In the genomic region with DNA sequence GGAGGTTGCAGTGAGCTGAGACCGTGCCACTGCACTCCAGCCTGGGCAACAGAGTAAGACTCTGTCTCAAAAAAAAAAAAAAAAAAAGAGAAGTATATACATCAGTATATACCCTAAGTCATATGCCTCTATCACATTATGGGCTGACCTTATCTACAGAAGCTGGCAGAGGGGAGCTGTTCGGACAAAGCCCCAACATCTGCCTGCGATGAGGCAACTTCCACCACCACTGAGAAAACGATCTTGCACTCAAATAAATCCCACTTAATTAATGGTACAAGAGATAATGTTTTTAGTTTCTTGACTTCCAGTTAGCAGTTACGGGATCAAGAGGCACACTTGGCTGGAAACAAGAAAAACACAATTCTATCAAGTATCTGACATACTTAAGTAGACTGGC, we compare ENCODE assay signal across 18 cellular contexts. TPM values are rescaled to one million over a fixed set of nuclear protein-coding genes. Genes with fewer than 3 reads are reported as not detected.
DNase-seq lines count a peak whose midpoint lies in the region; ATAC-seq and TF ChIP-seq lines count a peak whose summit lies in the region.
"Had no signal": no experiment of that assay in that cellular context is flagged by ENCODE, and none has a peak within 500 bp of the region (broad histone marks: within the 10 kb centered on the region; RNA-seq: fewer than 3 reads in every experiment).

No MANE protein-coding gene starts in this region.

- no peaks in the 10 kb centered on the region for H3K9me3 Mint-ChIP-seq in activated naive CD4-positive, alpha-beta T cell treated with anti-CD3 and anti-CD28 coated beads, Interleukin-2, amount 10 ng/mL, durations not matched to agents 7 days and 5 days

- CTCF ChIA-PET in activated naive CD4-positive, alpha-beta T cell treated with anti-CD3 and anti-CD28 coated beads, Interleukin-2, amount 10 ng/mL, durations not matched to agents 7 days and 5 days (lab: Charles Lee): no interaction called here
- CTCF ChIA-PET in Panc1 (lab: Charles Lee): no interaction called here

- peaks cover 17% of the 10 kb centered on the region for H3K4me1 ChIP-seq in Panc1 (ENCODE audit: control insufficient read depth, insufficient read depth, low read length)
- H3K4me1 ChIP-seq in stomach: peaks cover 11 to 51% (median 45%) of the 10 kb centered on the region in 4 donors

- WGBS in stomach, 5 donors: 78 to 88% (median 85%) methylated on average over 5 of the region's 5 CpGs

- BruUV-seq in Panc1 (replicated peaks; lab: Mats Ljungman, UMichigan): TSS peak; percentile 72

- intact Hi-C loops in Panc1 (cut with micrococcal nuclease; ENCODE audit: unreplicated experiment) (no loop called here), stomach (cut with DNase I; ENCODE audit: low total_unique reads) (no loop called here)

- in situ Hi-C loops in Panc1 (cut with HindIII; ENCODE audit: low pct_unique_long_range_greater_than_20kb, low sequenced_read_pairs): no loop called here

- H3K4me3 Mint-ChIP-seq in activated naive CD4-positive, alpha-beta T cell treated with anti-CD3 and anti-CD28 coated beads, Interleukin-2, amount 10 ng/mL, durations not matched to agents 7 days and 5 days: no peak overlapping the region

- no peak for DNase-seq in activated naive CD4-positive, alpha-beta T cell treated with anti-CD3 and anti-CD28 coated beads, Interleukin-2, amount 10 ng/mL, durations not matched to agents 7 days and 5 days
- DNase-seq in activated naive CD4-positive, alpha-beta T cell treated with anti-CD3 and anti-CD28 coated beads, Interleukin-2, amount 50 U/mL, for 16 hours: no peak
- no peak for DNase-seq in Panc1 (ENCODE audit: low read depth, low spot score)
- DNase-seq in epithelial cell of proximal tubule (ENCODE audit: low read depth): no peak
- DNase-seq in stomach: no peak
- DNase-seq in NCI-H526 (lab: John Stamatoyannopoulos, UW): no peak
- DNase-seq in NCI-H345 (lab: John Stamatoyannopoulos, UW): no peak
- DNase-seq: activated CD4-positive, alpha-beta T cell treated with anti-CD3 and anti-CD28 coated beads for 36 hours; activated naive CD4-positive, alpha-beta T cell; DMS79; dorsolateral prefrontal cortex; glutamatergic neuron; left cardiac atrium; NCI-H1417; NCI-H748 treated with DMSO at 0.1 percent for 48 hours; SHP77 treated with DMSO at 0.1 percent for 48 hours; uterus had no signal

- peaks cover 14% of the 10 kb centered on the region for H3K36me3 ChIP-seq in Panc1 (ENCODE audit: control insufficient read depth, insufficient read depth, low read length)
- peaks cover 4 to 26% (median 23%) of the 10 kb centered on the region in 4 donors for H3K36me3 ChIP-seq in stomach
- H3K36me3 ChIP-seq: uterus had no signal

- no peak for TF ChIP-seq POLR2A in stomach (IDR thresholded peaks at IDR 0.05)

- peaks cover 31% of the 10 kb centered on the region for H3K4me1 Mint-ChIP-seq in activated naive CD4-positive, alpha-beta T cell treated with anti-CD3 and anti-CD28 coated beads, Interleukin-2, amount 10 ng/mL, durations not matched to agents 7 days and 5 days

- H3K27ac ChIP-seq in Panc1 (ENCODE audit: low read length) (no peak overlapping the region; the same call in 1 of the 2 replicates), stomach (peak overlapping the region in 3 of 5 donors; percentile 89 to 95 (median 92))
- H3K27ac ChIP-seq: uterus had no signal

- TF ChIP-seq CTCF in Panc1 (IDR thresholded peaks at IDR 0.05) (no peak), epithelial cell of proximal tubule (conservative IDR thresholded peaks at IDR 0.05; ENCODE audit: low read depth, low read length) (no peak), stomach (IDR thresholded peaks at IDR 0.05) (no peak)

- H3K4me3 ChIP-seq in Panc1 (ENCODE audit: low read depth in 2 of 2, low read length in 2 of 2) (no peak overlapping the region), epithelial cell of proximal tubule (ENCODE audit: low read depth, low read length) (peak overlapping the region; percentile 100), stomach (no peak overlapping the region)
- H3K4me3 ChIP-seq: uterus had no signal

- ATAC-seq in Panc1 (no peak), GM21723 (IDR thresholded peaks at IDR 0.05; ENCODE audit: unreplicated experiment) (no peak)
- ATAC-seq: activated CD4-positive, alpha-beta T cell treated with anti-CD3 and anti-CD28 coated beads for 36 hours; left cardiac atrium had no signal

- H3K9me3 ChIP-seq in Panc1 (ENCODE audit: control insufficient read depth, insufficient read depth, low read depth, low read length) (no peaks in the 10 kb centered on the region), stomach (no peaks in the 10 kb centered on the region)
- H3K9me3 ChIP-seq: uterus had no signal

- H3K27me3 ChIP-seq in Panc1 (ENCODE audit: control insufficient read depth, insufficient read depth, low read length) (no peaks in the 10 kb centered on the region), stomach (no peaks in the 10 kb centered on the region)
- H3K27me3 ChIP-seq: dorsolateral prefrontal cortex, uterus had no signal

- POLR2A ChIA-PET in Panc1 (lab: Charles Lee): interaction anchor here (0.6 kb wide), 1 partner anchor 1394 kb away, joined by 3 read pairs; no protein-coding TSS in a partner anchor

- no peaks in the 10 kb centered on the region for H3K27me3 Mint-ChIP-seq in activated naive CD4-positive, alpha-beta T cell treated with anti-CD3 and anti-CD28 coated beads, Interleukin-2, amount 10 ng/mL, durations not matched to agents 7 days and 5 days
- H3K27me3 Mint-ChIP-seq: activated CD4-positive, alpha-beta T cell treated with anti-CD3 and anti-CD28 coated beads for 36 hours had no signal

- H3K27ac Mint-ChIP-seq in activated naive CD4-positive, alpha-beta T cell treated with anti-CD3 and anti-CD28 coated beads, Interleukin-2, amount 10 ng/mL, durations not matched to agents 7 days and 5 days: peak overlapping the region; percentile 8
- H3K27ac Mint-ChIP-seq: activated CD4-positive, alpha-beta T cell treated with anti-CD3 and anti-CD28 coated beads for 36 hours had no signal

- peaks cover 5% of the 10 kb centered on the region for H3K36me3 Mint-ChIP-seq in activated naive CD4-positive, alpha-beta T cell treated with anti-CD3 and anti-CD28 coated beads, Interleukin-2, amount 10 ng/mL, durations not matched to agents 7 days and 5 days

- no peak for TF ChIP-seq EP300 in stomach (IDR thresholded peaks at IDR 0.05)

RNA-seq across cellular contexts. Expression of a gene that starts 2.2 kb away (rescaled TPM):
- total RNA-seq in Panc1 (2021; ENCODE audit: unreplicated experiment) (51.3 TPM), epithelial cell of proximal tubule (59.2 and 59.5 TPM in 2 replicates), stomach (10 to 100 TPM in 4 of 5 donors, 1 to 10 TPM in 1; 9.4 to 81.9 (median 23.5) TPM)
- polyA plus RNA-seq in Panc1 (2012; ENCODE audit: insufficient read length): 59.3 TPM
- polyA plus RNA-seq in stomach: 10 to 100 TPM; 19.9 to 29.8 (median 24.7) TPM

RNA-seq across cellular contexts. Expression of a gene that starts 2.5 kb away (rescaled TPM):
- total RNA-seq in Panc1 (2021; ENCODE audit: unreplicated experiment): 93.2 TPM
- 116 TPM for polyA plus RNA-seq in Panc1 (2012; ENCODE audit: insufficient read length)
- total RNA-seq in epithelial cell of proximal tubule: 171 and 212 TPM in 2 replicates
- 100 to 1,000 TPM in 1 of 5 donors, 10 to 100 TPM in 2, 1 to 10 TPM in 1, under 1 TPM in 1; 0.58 to 332 (median 57.5) TPM for total RNA-seq in stomach
- 100 to 1,000 TPM; 108 to 148 (median 118) TPM for polyA plus RNA-seq in stomach

RNA-seq across cellular contexts. Expression of a gene that starts 17.5 kb away (rescaled TPM):
- 88.9 TPM for total RNA-seq in Panc1 (2021; ENCODE audit: unreplicated experiment)
- 35.0 TPM for polyA plus RNA-seq in Panc1 (2012; ENCODE audit: insufficient read length)
- total RNA-seq in epithelial cell of proximal tubule: 128 and 141 TPM in 2 replicates
- 100 to 1,000 TPM in 1 of 5 donors, 10 to 100 TPM in 3, 1 to 10 TPM in 1; 5.8 to 114 (median 88.9) TPM for total RNA-seq in stomach
- polyA plus RNA-seq in stomach: 10 to 100 TPM; 37.9 to 69.1 (median 55.3) TPM

RNA-seq across cellular contexts. Expression of a gene that starts 17.6 kb away (rescaled TPM):
- total RNA-seq in Panc1 (2021; ENCODE audit: unreplicated experiment) (43.5 TPM), epithelial cell of proximal tubule (40.5 and 51.5 TPM in 2 replicates), stomach (100 to 1,000 TPM in 3 of 5 donors, 10 to 100 TPM in 2; 55.0 to 130 (median 105) TPM)
- polyA plus RNA-seq in Panc1 (2012; ENCODE audit: insufficient read length): 18.7 TPM
- polyA plus RNA-seq in stomach: 1 to 10 TPM; 6.0 to 8.4 (median 7.8) TPM
